In genomic region chr2:194819367-194819766, GRCh38 we compare ENCODE assay signal across 14 cellular contexts.
DNase-seq lines count a peak whose midpoint lies in the region; ATAC-seq, FAIRE-seq and TF ChIP-seq lines count a peak whose summit lies in the region.
"Had no signal": no experiment of that assay in that cellular context is flagged by ENCODE, and none has a peak within 500 bp of the region (broad histone marks: within the 10 kb centered on the region; RNA-seq: fewer than 3 reads in every experiment).

No MANE protein-coding gene starts in this region.

- no peaks in the 10 kb centered on the region for H3K27me3 Mint-ChIP-seq in stimulated activated naive B cell treated with anti-CD40 and anti-IgM and Interleukin-4, amounts not matched to agents 10 μg/mL and 1 μg/mL and 100 μg/mL, for 72 hours
- H3K27me3 Mint-ChIP-seq: activated CD4-positive, alpha-beta memory T cell treated with anti-CD3 and anti-CD28 coated beads for 36 hours; T-cell had no signal

- H3K4me1 Mint-ChIP-seq in stimulated activated naive B cell treated with anti-CD40 and anti-IgM and Interleukin-4, amounts not matched to agents 10 μg/mL and 1 μg/mL and 100 μg/mL, for 72 hours: no peaks in the 10 kb centered on the region
- H3K4me1 Mint-ChIP-seq: T-cell had no signal

- POLR2A ChIA-PET in A549 (lab: Yijun Ruan, JAX) (no interaction called here), HCT116 (lab: Charles Lee) (no interaction called here)

- H3K27ac ChIP-seq in A549 (no peak overlapping the region), HCT116 (ENCODE audit: low read depth, low read length) (no peak overlapping the region), dorsolateral prefrontal cortex (no peak overlapping the region), right atrium auricular region (no peak overlapping the region)
- H3K27ac ChIP-seq: left ventricle myocardium inferior had no signal

- H3K27me3 ChIP-seq in HCT116 (ENCODE audit: insufficient read depth, low read length): no peaks in the 10 kb centered on the region
- no peaks in the 10 kb centered on the region for H3K27me3 ChIP-seq in dorsolateral prefrontal cortex
- no peaks in the 10 kb centered on the region for H3K27me3 ChIP-seq in right atrium auricular region

- DNase-seq in A549 (ENCODE audit: low read depth in 1 of 2, low spot score in 1 of 2) (no peak), HCT116 (ENCODE audit: low read depth, low spot score) (no peak), NCI-H526 treated with DMSO at 0.1 percent for 48 hours (lab: John Stamatoyannopoulos, UW) (peak; percentile 28), dorsolateral prefrontal cortex (no peak), cerebellar nuclear complex (lab: John Stamatoyannopoulos, UW) (no peak), right atrium auricular region (ENCODE audit: low spot score) (no peak)
- DNase-seq in stimulated activated naive B cell treated with anti-CD40 and anti-IgM and Interleukin-4, amounts not matched to agents 10 μg/mL and 1 μg/mL and 100 μg/mL, for 72 hours: no peak
- DNase-seq: activated CD4-positive, alpha-beta memory T cell treated with anti-CD3 and anti-CD28 coated beads for 36 hours; activated naive CD4-positive, alpha-beta T cell treated with Interleukin-2 at 50 U/mL for 16 hours; left ventricle myocardium inferior; NCI-H2029; stimulated activated CD4-positive, alpha-beta T cell treated with anti-CD3 and anti-CD28 coated beads, Interleukin-1b, Interleukin-23, amount 100 ng/mL, for 48 hours; T-cell had no signal

- peak; percentile 22; the same call in 1 of the 3 replicates for TF ChIP-seq CTCF in A549 (IDR thresholded peaks at IDR 0.05)
- TF ChIP-seq CTCF in HCT116 (IDR thresholded peaks at IDR 0.05 in 2 of 3, conservative IDR thresholded peaks at IDR 0.05 in 1 of 3; ENCODE audit: borderline replicate concordance in 1 of 3, insufficient read depth in 1 of 3, low read depth in 2 of 3, low read length in 2 of 3): peak; percentile 6 to 41 (median 29); a peak in 1 of 6 replicates
- TF ChIP-seq CTCF in dorsolateral prefrontal cortex (IDR thresholded peaks at IDR 0.05 in 54 of 56, conservative IDR thresholded peaks at IDR 0.05 in 2 of 56; ENCODE audit: low read depth in 1 of 56, partially characterized antibody in 56 of 56): peak in 43 of 56 donors; percentile 8 to 60 (median 30)
- no peak for TF ChIP-seq CTCF in right atrium auricular region (IDR thresholded peaks at IDR 0.05)

- H3K79me2 ChIP-seq in HCT116 (ENCODE audit: insufficient read depth, low read length): no peaks in the 10 kb centered on the region

- H3K4me1 ChIP-seq in A549: no peaks in the 10 kb centered on the region
- H3K4me1 ChIP-seq in HCT116 (ENCODE audit: control insufficient read depth in 1 of 2, insufficient read depth in 2 of 2, low read length in 2 of 2): peaks cover 3 to 10% of the 10 kb centered on the region in 2 experiments; a peak in 2 of 4 replicates
- no peaks in the 10 kb centered on the region for H3K4me1 ChIP-seq in right atrium auricular region
- H3K4me1 ChIP-seq: left ventricle myocardium inferior had no signal

- CTCF ChIA-PET in A549 (lab: Yijun Ruan, JAX) (no interaction called here), HCT116 (lab: Charles Lee) (no interaction called here)

- no peak overlapping the region for H3K4me3 Mint-ChIP-seq in stimulated activated naive B cell treated with anti-CD40 and anti-IgM and Interleukin-4, amounts not matched to agents 10 μg/mL and 1 μg/mL and 100 μg/mL, for 72 hours
- H3K4me3 Mint-ChIP-seq: activated CD4-positive, alpha-beta memory T cell treated with anti-CD3 and anti-CD28 coated beads for 36 hours; T-cell had no signal

- H2AFZ ChIP-seq in HCT116 (ENCODE audit: low read depth, low read length, poor library complexity, severe bottlenecking): no peak overlapping the region

- BruUV-seq in HCT116 (replicated peaks; lab: Mats Ljungman, UMichigan): no TSS peak

- TF ChIP-seq RAD21 in A549 (conservative IDR thresholded peaks at IDR 0.05 in 1 of 2, IDR thresholded peaks at IDR 0.05 in 1 of 2) (peak; percentile 22 to 37; a peak in 2 of 5 replicates), HCT116 (IDR thresholded peaks at IDR 0.05; ENCODE audit: low read depth) (peak; percentile 62)

- intact Hi-C loops in HCT116 (cut with micrococcal nuclease): loop anchor here (5.0 kb wide), 1 partner anchor 272 kb away; no protein-coding TSS in a partner anchor
- intact Hi-C loops in dorsolateral prefrontal cortex (cut with DNase I): no loop called here

- H3K27ac Mint-ChIP-seq in stimulated activated naive B cell treated with anti-CD40 and anti-IgM and Interleukin-4, amounts not matched to agents 10 μg/mL and 1 μg/mL and 100 μg/mL, for 72 hours: no peak overlapping the region
- H3K27ac Mint-ChIP-seq: activated CD4-positive, alpha-beta memory T cell treated with anti-CD3 and anti-CD28 coated beads for 36 hours; T-cell had no signal

- H3K36me3 ChIP-seq in HCT116 (ENCODE audit: control insufficient read depth in 1 of 2, insufficient read depth in 2 of 2, low read length in 2 of 2) (no peaks in the 10 kb centered on the region), right atrium auricular region (no peaks in the 10 kb centered on the region)
- H3K36me3 ChIP-seq: left ventricle myocardium inferior had no signal

- FAIRE-seq in A549 (lab: Jason Lieb, UNC): no peak

- no peak overlapping the region for H3K9ac ChIP-seq in HCT116 (ENCODE audit: low read length)

- H3K4me3 ChIP-seq in A549 (no peak overlapping the region), HCT116 (replicated peaks in 1 of 2; ENCODE audit: low read depth in 1 of 2, low read length in 2 of 2) (no peak overlapping the region), dorsolateral prefrontal cortex (no peak overlapping the region), right atrium auricular region (no peak overlapping the region)
- H3K4me3 ChIP-seq: left ventricle myocardium inferior had no signal

- TF ChIP-seq EP300 in A549 (IDR thresholded peaks at IDR 0.05): no peak

- H3K9me3 ChIP-seq in A549 (no peaks in the 10 kb centered on the region), HCT116 (ENCODE audit: control insufficient read depth in 1 of 2, insufficient read depth in 1 of 2, low read depth in 1 of 2, low read length in 2 of 2) (no peaks in the 10 kb centered on the region), right atrium auricular region (no peaks in the 10 kb centered on the region)
- H3K9me3 ChIP-seq: left ventricle myocardium inferior had no signal

- no peaks in the 10 kb centered on the region for H4K20me1 ChIP-seq in HCT116 (ENCODE audit: insufficient read depth)

- no peaks in the 10 kb centered on the region for H3K9me3 Mint-ChIP-seq in stimulated activated naive B cell treated with anti-CD40 and anti-IgM and Interleukin-4, amounts not matched to agents 10 μg/mL and 1 μg/mL and 100 μg/mL, for 72 hours
- H3K9me3 Mint-ChIP-seq: activated CD4-positive, alpha-beta memory T cell treated with anti-CD3 and anti-CD28 coated beads for 36 hours; T-cell had no signal

- H3K4me2 ChIP-seq in A549: no peak overlapping the region
- no peak overlapping the region for H3K4me2 ChIP-seq in HCT116 (ENCODE audit: low read length)

- ATAC-seq in A549 (no peak), HCT116 (no peak), GM19328 (IDR thresholded peaks at IDR 0.05; ENCODE audit: unreplicated experiment) (no peak)
- no peak for ATAC-seq in stimulated activated naive B cell treated with anti-CD40 and anti-IgM and Interleukin-4, amounts not matched to agents 10 μg/mL and 1 μg/mL and 100 μg/mL, for 72 hours (replicated peaks)
- ATAC-seq: T-cell had no signal

- TF ChIP-seq POLR2A in A549 (IDR thresholded peaks at IDR 0.05; ENCODE audit: low read length): no peak
- no peak for TF ChIP-seq POLR2A in HCT116 (IDR thresholded peaks at IDR 0.05; ENCODE audit: borderline replicate concordance, extremely low read depth, insufficient read depth, insufficient read length)

- H3K9me2 ChIP-seq in HCT116 (ENCODE audit: insufficient read depth): no peaks in the 10 kb centered on the region

- RAD21 ChIA-PET in HCT116 (lab: Charles Lee; ENCODE audit: low non-redundant PET in 1 of 2, low total read pairs in 2 of 2, uncharacterized antibody in 2 of 2, unreplicated experiment in 2 of 2): no interaction called here

- no peaks in the 10 kb centered on the region for H3K36me3 Mint-ChIP-seq in stimulated activated naive B cell treated with anti-CD40 and anti-IgM and Interleukin-4, amounts not matched to agents 10 μg/mL and 1 μg/mL and 100 μg/mL, for 72 hours
- H3K36me3 Mint-ChIP-seq: activated CD4-positive, alpha-beta memory T cell treated with anti-CD3 and anti-CD28 coated beads for 36 hours; T-cell had no signal

TF ChIP-seq in A549, 52 proteins besides CTCF, POLR2A, EP300 and RAD21:
- peak; percentile 9; the same call in 1 of the 3 replicates for TF ChIP-seq SMC3 (IDR thresholded peaks at IDR 0.05)
- TF ChIP-seq TP53 (CRISPR knock-in tag; IDR thresholded peaks at IDR 0.05): no peak

TF ChIP-seq in HCT116, 20 proteins besides CTCF, POLR2A, EP300 and RAD21 (continues in another document):
- TF ChIP-seq EGR1 (IDR thresholded peaks at IDR 0.05; ENCODE audit: low read depth) (no peak), CBX3 (IDR thresholded peaks at IDR 0.05; ENCODE audit: low read depth) (no peak), EZH2 (IDR thresholded peaks at IDR 0.05) (no peak), FOSL1 (IDR thresholded peaks at IDR 0.05; ENCODE audit: low read depth) (no peak), EZH2phosphoT487 (IDR thresholded peaks at IDR 0.05; ENCODE audit: borderline replicate concordance) (no peak), YY1 (IDR thresholded peaks at IDR 0.05; ENCODE audit: extremely low read depth, insufficient replicate concordance, low read depth, low read length) (no peak), SRF (IDR thresholded peaks at IDR 0.05; ENCODE audit: low read depth) (no peak), JUND (IDR thresholded peaks at IDR 0.05) (no peak), ZNF274 (IDR thresholded peaks at IDR 0.05; ENCODE audit: low read depth, low read length) (no peak)

Comparison
In these comparisons a context has a peak if more than half of its experiments do, and no peak if none do; other contexts are left out.
1. CTCF ChIP-seq: peak in A549 (single experiment), HCT116 (3 of 3) and dorsolateral prefrontal cortex (43 of 56); none in right atrium auricular region (0 of 2).
2. Of the 6 proteins assayed by ChIP-seq in both A549 and HCT116: peak only in A549: none; only in HCT116: none; in both: CTCF and RAD21; in neither: 4.